8 cellular contexts compared by ENCODE assay signal in the genomic region with DNA sequence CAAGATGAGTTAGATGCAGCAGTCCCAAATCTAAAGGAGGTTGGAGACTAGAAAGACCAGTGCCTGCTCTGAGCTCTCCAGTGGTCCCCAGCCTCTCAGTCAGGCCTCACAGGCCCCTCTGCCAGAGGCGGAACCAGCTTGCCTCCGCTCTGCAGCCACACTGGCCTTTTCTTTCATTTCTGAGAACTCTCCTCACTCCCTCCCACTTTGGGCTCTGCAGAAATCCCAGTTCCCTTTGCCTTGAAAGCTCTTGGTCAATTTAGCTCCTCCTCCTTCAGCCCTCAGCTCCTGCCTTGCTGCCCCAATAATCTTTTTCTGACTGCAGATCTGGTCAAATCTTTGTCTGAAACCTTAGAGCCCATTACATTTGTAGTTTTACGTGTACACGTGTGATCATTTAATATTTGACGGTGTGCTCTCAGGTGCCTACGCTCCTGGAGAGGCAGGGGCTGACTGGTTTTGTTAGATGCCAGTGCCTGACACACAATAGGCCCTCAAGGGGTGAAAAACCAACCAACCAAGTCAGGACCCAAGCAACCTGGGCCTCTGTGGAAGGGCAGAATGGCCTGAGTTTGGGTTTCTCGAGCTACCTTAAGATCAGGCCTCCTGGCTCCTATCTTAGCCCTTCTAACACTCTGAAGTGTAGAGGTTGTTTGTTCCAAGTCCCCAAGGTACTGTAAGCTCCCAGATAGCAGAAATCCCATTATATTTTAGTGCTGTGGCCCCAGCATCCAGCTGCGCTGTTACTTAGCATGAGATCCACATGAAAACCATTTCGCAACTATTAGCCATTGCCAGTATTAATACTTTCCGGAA. TPM values are rescaled to one million over a fixed set of nuclear protein-coding genes. Genes with fewer than 3 reads are reported as not detected.
DNase-seq lines count a peak whose midpoint lies in the region; ATAC-seq, FAIRE-seq and TF ChIP-seq lines count a peak whose summit lies in the region.

No MANE protein-coding gene starts in this region.

- no peak overlapping the region for H3K27ac Mint-ChIP-seq in activated CD8-positive, alpha-beta T cell treated with anti-CD3 and anti-CD28 coated beads for 36 hours

- no peak for TF ChIP-seq POLR2A in A549 (IDR thresholded peaks at IDR 0.05; ENCODE audit: low read length)
- TF ChIP-seq POLR2A in heart left ventricle (IDR thresholded peaks at IDR 0.05): peak in 1 of 2 donors; percentile 40
- TF ChIP-seq POLR2A in prostate gland (IDR thresholded peaks at IDR 0.05): no peak

- DNase-seq in A549 (ENCODE audit: low read depth in 1 of 2, low spot score in 1 of 2) (peak in 1 of 2 experiments; percentile 28), HCEC 1CT (peak; percentile 44), heart left ventricle (peak in 4 of 5 donors; percentile 46 to 71 (median 60)), prostate gland (ENCODE audit: low spot score) (no peak), COR-L47 (lab: John Stamatoyannopoulos, UW) (no peak)
- no peak for DNase-seq in activated CD8-positive, alpha-beta T cell treated with anti-CD3 and anti-CD28 coated beads for 36 hours

- no peaks in the 10 kb centered on the region for H3K9me3 Mint-ChIP-seq in activated CD8-positive, alpha-beta T cell treated with anti-CD3 and anti-CD28 coated beads for 36 hours

- H3K27me3 Mint-ChIP-seq in activated CD8-positive, alpha-beta T cell treated with anti-CD3 and anti-CD28 coated beads for 36 hours: no peaks in the 10 kb centered on the region

- WGBS in A549 (ENCODE audit: missing lambda C conversion rate): 80% methylated on average over 10 of the region's 10 CpGs
- 41 to 46% (median 44%) methylated on average over 10 of the region's 10 CpGs for whole genome bisulfite sequencing in heart left ventricle, 4 donors
- WGBS in prostate gland: 71% methylated on average over 10 of the region's 10 CpGs

- H3K36me3 Mint-ChIP-seq in activated CD8-positive, alpha-beta T cell treated with anti-CD3 and anti-CD28 coated beads for 36 hours (ENCODE audit: low read depth): peaks cover 9% of the 10 kb centered on the region

- H3K4me1 ChIP-seq in A549: peaks cover 49% of the 10 kb centered on the region
- H3K4me1 ChIP-seq in heart left ventricle: peaks cover 0 to 58% (median 26%) of the 10 kb centered on the region in 12 donors
- no peaks in the 10 kb centered on the region for H3K4me1 ChIP-seq in prostate gland (replicated peaks)

- CTCF ChIA-PET in A549 (lab: Yijun Ruan, JAX): interaction anchor here (0.7 to 1.4 kb wide), 10 partner anchors 8 to 725 kb away, joined by 3 to 7 read pairs (median 4); no protein-coding TSS in a partner anchor
- CTCF ChIA-PET in activated CD8-positive, alpha-beta T cell treated with anti-CD3 and anti-CD28 coated beads for 36 hours (lab: Charles Lee): interaction anchor here (1.0 to 1.6 kb wide), 4 partner anchors 9 to 389 kb away, joined by 3 to 4 read pairs (median 4); no protein-coding TSS in a partner anchor

- POLR2A ChIA-PET in A549 (lab: Yijun Ruan, JAX): interaction anchor here (0.6 to 1.3 kb wide), 6 partner anchors 11 to 724 kb away, joined by 3 to 5 read pairs (median 4); no protein-coding TSS in a partner anchor
- POLR2A ChIA-PET in activated CD8-positive, alpha-beta T cell treated with anti-CD3 and anti-CD28 coated beads for 36 hours (lab: Charles Lee): interaction anchor here (0.6 kb wide), 1 partner anchor 417 kb away, joined by 3 read pairs; no protein-coding TSS in a partner anchor

- no peak for ATAC-seq in A549
- no peak for ATAC-seq in activated CD8-positive, alpha-beta T cell treated with anti-CD3 and anti-CD28 coated beads for 36 hours
- peak; percentile 15 to 47 (median 35) for ATAC-seq in heart left ventricle
- ATAC-seq in GM18519 (IDR thresholded peaks at IDR 0.05; ENCODE audit: low FRiP score, unreplicated experiment): no peak
- no peak for ATAC-seq in HG03135 (IDR thresholded peaks at IDR 0.05; ENCODE audit: unreplicated experiment)

- no peak for TF ChIP-seq RAD21 in A549 (conservative IDR thresholded peaks at IDR 0.05 in 1 of 2, IDR thresholded peaks at IDR 0.05 in 1 of 2)

- intact Hi-C loops in activated CD8-positive, alpha-beta T cell treated with anti-CD3 and anti-CD28 coated beads for 36 hours (cut with micrococcal nuclease): loop anchor here (5.0 kb wide), 1 partner anchor 66 kb away; a partner anchor contains a TSS
- intact Hi-C loops in heart left ventricle (cut with DNase I) (loop anchor here in 8 of 10 donors (1.0 to 10.0 kb wide), 9 partner anchors 72 to 349 kb away; no protein-coding TSS in a partner anchor), prostate gland (cut with DNase I) (loop anchor here (5.0 kb wide), 3 partner anchors 199 to 449 kb away; a partner anchor contains a TSS)

- H3K27me3 ChIP-seq in heart left ventricle (no peaks in the 10 kb centered on the region), prostate gland (replicated peaks; ENCODE audit: insufficient read depth) (no peaks in the 10 kb centered on the region)

- no peaks in the 10 kb centered on the region for H3K36me3 ChIP-seq in heart left ventricle
- H3K36me3 ChIP-seq in prostate gland: no peaks in the 10 kb centered on the region

- H3K9me3 ChIP-seq in A549 (no peaks in the 10 kb centered on the region), heart left ventricle (no peaks in the 10 kb centered on the region), prostate gland (no peaks in the 10 kb centered on the region)

- no peak for TF ChIP-seq EP300 in A549 (IDR thresholded peaks at IDR 0.05)

- peak overlapping the region; percentile 70 for H3K4me2 ChIP-seq in A549

- H3K4me3 ChIP-seq in A549: peak overlapping the region; percentile 64
- peak overlapping the region; percentile 57 to 97 (median 83) for H3K4me3 ChIP-seq in heart left ventricle
- peak overlapping the region in 1 of 2 donors; percentile 87 for H3K4me3 ChIP-seq in prostate gland

- peaks cover 26% of the 10 kb centered on the region for H3K4me1 Mint-ChIP-seq in activated CD8-positive, alpha-beta T cell treated with anti-CD3 and anti-CD28 coated beads for 36 hours (ENCODE audit: low read depth)

- FAIRE-seq in A549 (lab: Jason Lieb, UNC): no peak

- no peak for TF ChIP-seq CTCF in A549 (IDR thresholded peaks at IDR 0.05)
- no peak for TF ChIP-seq CTCF in activated CD8-positive, alpha-beta T cell treated with anti-CD3 and anti-CD28 coated beads for 36 hours (IDR thresholded peaks at IDR 0.05)
- no peak for TF ChIP-seq CTCF in heart left ventricle (IDR thresholded peaks at IDR 0.05)
- no peak for TF ChIP-seq CTCF in prostate gland (IDR thresholded peaks at IDR 0.05)

- peak overlapping the region; percentile 66 to 97 for H3K27ac ChIP-seq in A549
- H3K27ac ChIP-seq in heart left ventricle: peak overlapping the region; percentile 78 to 97 (median 94)
- peak overlapping the region; percentile 94 to 97 for H3K27ac ChIP-seq in prostate gland

- H3K4me3 Mint-ChIP-seq in activated CD8-positive, alpha-beta T cell treated with anti-CD3 and anti-CD28 coated beads for 36 hours: peak overlapping the region; percentile 75

TF ChIP-seq in A549, 52 proteins besides CTCF, POLR2A, EP300 and RAD21:
- TF ChIP-seq, protein P1, sequence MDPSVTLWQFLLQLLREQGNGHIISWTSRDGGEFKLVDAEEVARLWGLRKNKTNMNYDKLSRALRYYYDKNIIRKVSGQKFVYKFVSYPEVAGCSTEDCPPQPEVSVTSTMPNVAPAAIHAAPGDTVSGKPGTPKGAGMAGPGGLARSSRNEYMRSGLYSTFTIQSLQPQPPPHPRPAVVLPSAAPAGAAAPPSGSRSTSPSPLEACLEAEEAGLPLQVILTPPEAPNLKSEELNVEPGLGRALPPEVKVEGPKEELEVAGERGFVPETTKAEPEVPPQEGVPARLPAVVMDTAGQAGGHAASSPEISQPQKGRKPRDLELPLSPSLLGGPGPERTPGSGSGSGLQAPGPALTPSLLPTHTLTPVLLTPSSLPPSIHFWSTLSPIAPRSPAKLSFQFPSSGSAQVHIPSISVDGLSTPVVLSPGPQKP (IDR thresholded peaks at IDR 0.05; ENCODE audit: low read depth, low read length): no peak
- TF ChIP-seq CBX8 (IDR thresholded peaks at IDR 0.05): no peak
- peak; percentile 71 to 86; a peak in 3 of 4 replicates for TF ChIP-seq CEBPB (IDR thresholded peaks at IDR 0.05)
- no peak for TF ChIP-seq FOSL2 (IDR thresholded peaks at IDR 0.05)
- TF ChIP-seq FOSL2 (CRISPR knock-in tag; IDR thresholded peaks at IDR 0.05): no peak
TF ChIP-seq in A549: peak in this region for 1.

RNA-seq across cellular contexts. Expression of a gene that starts 1.1 kb away (rescaled TPM):
- polyA plus RNA-seq in A549 (2011; rRNA removed) (33.0 and 41.0 TPM in 2 replicates), A549 (2017; fragmentation: RNase III; extraction: RNeasy Plus Mini Kit Qiagen cat#74134 plus additional on column Dnase treatment) (18.6 to 20.1 TPM (median 19.6 TPM) in 3 replicates), heart left ventricle (100 to 1,000 TPM in 1 of 2 donors, 10 to 100 TPM in 1; 59.9 to 242 TPM)
- 7.4 and 9.7 TPM in 2 replicates for polyA plus RNA-seq in A549 (2012; cell fraction: cytosol; rRNA removed)
- polyA plus RNA-seq in A549 (2012; cell fraction: nucleus; rRNA removed): 3.7 and 4.8 TPM in 2 replicates
- polyA minus RNA-seq in A549 (2011; rRNA and poly(A)+ RNA removed): 9.8 and 11.0 TPM in 2 replicates
- 10 to 100 TPM; 54.9 to 61.9 TPM for total RNA-seq in activated CD8-positive, alpha-beta T cell treated with anti-CD3 and anti-CD28 coated beads for 36 hours
- total RNA-seq in heart left ventricle (100 to 1,000 TPM; 168 to 667 (median 248) TPM), prostate gland (100 to 1,000 TPM; 138 to 241 TPM)

Comparison
In these comparisons a context has a peak if more than half of its experiments do, and no peak if none do; other contexts are left out.
1. ATAC-seq: peak in heart left ventricle (4 of 4); none in A549 (0 of 2), activated CD8-positive, alpha-beta T cell treated with anti-CD3 and anti-CD28 coated beads for 36 hours (single experiment), GM18519 (single experiment) and HG03135 (single experiment).
2. DNase-seq: peak in HCEC 1CT (single experiment) and heart left ventricle (4 of 5); none in activated CD8-positive, alpha-beta T cell treated with anti-CD3 and anti-CD28 coated beads for 36 hours (single experiment), prostate gland (single experiment) and COR-L47 (single experiment).
3. Peak in every context shown above with its lines, with median percentiles within 50 percentile points of each other: H3K27ac ChIP-seq.